15 cellular contexts compared by ENCODE assay signal in the genomic region with DNA sequence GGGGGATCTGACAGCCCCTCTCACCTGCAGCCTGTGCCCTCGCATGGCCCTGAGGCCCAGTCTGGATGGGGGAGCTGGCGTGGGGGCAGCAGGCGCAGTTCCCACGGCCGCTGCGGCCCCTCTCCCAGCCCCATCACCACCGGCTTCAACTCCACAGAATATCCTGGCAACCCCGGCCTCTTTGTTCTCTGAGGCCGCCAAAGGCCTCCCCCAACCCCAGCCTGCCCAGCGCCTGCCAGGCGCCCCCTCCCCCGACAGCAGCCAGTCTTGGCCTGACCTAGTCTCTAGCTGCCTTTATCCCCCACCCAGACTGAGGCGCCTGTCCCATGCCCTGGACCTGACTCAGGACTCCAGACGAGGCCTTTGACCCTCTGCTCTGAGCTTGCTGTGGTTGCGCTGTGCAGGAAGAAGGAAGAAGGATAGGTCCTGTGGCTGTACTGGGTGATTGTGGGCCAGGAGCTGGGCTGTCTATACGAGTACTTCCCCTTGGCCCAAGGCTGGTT. TPM values are rescaled to one million over a fixed set of nuclear protein-coding genes. Genes with fewer than 3 reads are reported as not detected.
DNase-seq lines count a peak whose midpoint lies in the region; ATAC-seq and TF ChIP-seq lines count a peak whose summit lies in the region.
"Had no signal": no experiment of that assay in that cellular context is flagged by ENCODE, and none has a peak within 500 bp of the region (broad histone marks: within the 10 kb centered on the region; RNA-seq: fewer than 3 reads in every experiment).

No MANE protein-coding gene starts in this region.

- H3K79me1 ChIP-seq in neuronal stem cell (ENCODE audit: low read depth, low read length): peaks cover 3% of the 10 kb centered on the region

- H4K20me1 ChIP-seq in GM23338 (replicated peaks; ENCODE audit: insufficient read depth): peaks cover 8% of the 10 kb centered on the region

- H4K8ac ChIP-seq in neuronal stem cell (ENCODE audit: low read depth, low read length): no peak overlapping the region

- no peak overlapping the region for H3K4ac ChIP-seq in neuronal stem cell (ENCODE audit: low read length)

- no peak for TF ChIP-seq CTCF in GM23338 (conservative IDR thresholded peaks at IDR 0.05; ENCODE audit: low read depth in 2 of 2)
- TF ChIP-seq CTCF in right atrium auricular region (IDR thresholded peaks at IDR 0.05): no peak

- peak overlapping the region; percentile 57; the same call in 1 of the 2 replicates for H3K4me2 ChIP-seq in GM23338
- H3K4me2 ChIP-seq in neuronal stem cell (ENCODE audit: insufficient read depth, low read length, poor library complexity, severe bottlenecking): no peak overlapping the region

- no peak overlapping the region for H2BK5ac ChIP-seq in neuronal stem cell (ENCODE audit: low read length)

- no peak overlapping the region for H2AK5ac ChIP-seq in neuronal stem cell (ENCODE audit: low read depth, low read length)

- no peak overlapping the region for H2AFZ ChIP-seq in GM23338
- H2AFZ ChIP-seq in neuronal stem cell (ENCODE audit: low read length): no peak overlapping the region

- no peak overlapping the region for H2BK12ac ChIP-seq in neuronal stem cell (ENCODE audit: low read length)

- ATAC-seq in GM23338 (peak; percentile 8), GM21786 (IDR thresholded peaks at IDR 0.05; ENCODE audit: unreplicated experiment) (no peak)
- ATAC-seq: activated CD8-positive, alpha-beta T cell treated with anti-CD3 and anti-CD28 coated beads for 36 hours; sciatic nerve had no signal

- H2BK15ac ChIP-seq in neuronal stem cell (ENCODE audit: low read length): no peak overlapping the region

- H3K23ac ChIP-seq in neuronal stem cell (ENCODE audit: low read depth, low read length, poor library complexity): no peak overlapping the region

- WGBS in neuronal stem cell (ENCODE audit: extremely low coverage in 2 of 2, insufficient read length in 2 of 2, insufficient replicate concordance in 1 of 2), 2 donors: no CpG with 5 or more reads among the region's 16 CpGs

- H3K79me2 ChIP-seq in GM23338 (replicated peaks; ENCODE audit: insufficient read depth): no peaks in the 10 kb centered on the region

- peaks cover 85% of the 10 kb centered on the region for H3K4me1 Mint-ChIP-seq in GM23338

- no peaks in the 10 kb centered on the region for H3K9me3 Mint-ChIP-seq in GM23338
- H3K9me3 Mint-ChIP-seq: activated CD8-positive, alpha-beta T cell treated with anti-CD3 and anti-CD28 coated beads for 36 hours; activated naive CD4-positive, alpha-beta T cell treated with anti-CD3 and anti-CD28 coated beads, Interleukin-2, amount 50 U/mL, for 24 hours had no signal

- H3K27ac Mint-ChIP-seq in GM23338: peak overlapping the region; percentile 65; the same call in 1 of the 2 replicates
- H3K27ac Mint-ChIP-seq: activated naive CD4-positive, alpha-beta T cell treated with anti-CD3 and anti-CD28 coated beads, Interleukin-2, amount 50 U/mL, for 24 hours had no signal

- peak overlapping the region; percentile 44 for H3K9ac ChIP-seq in neuronal stem cell (ENCODE audit: low read depth, low read length, poor library complexity)

- no peak overlapping the region for H4K91ac ChIP-seq in neuronal stem cell (ENCODE audit: low read depth, low read length, poor library complexity)

- H3K18ac ChIP-seq in neuronal stem cell (ENCODE audit: low read length): peak overlapping the region; percentile 78

- peak; percentile 56 for DNase-seq in GM23338 (ENCODE audit: low spot score)
- DNase-seq in SKM-1 treated with dmso at 0.1 percent for 144 hours (lab: John Stamatoyannopoulos, UW; ENCODE audit: unreplicated experiment): peak; percentile 46
- no peak for DNase-seq in right atrium auricular region (ENCODE audit: low spot score)
- DNase-seq in neuronal stem cell (ENCODE audit: low spot score): no peak
- no peak for DNase-seq in MG63
- DNase-seq in DMS79 (lab: John Stamatoyannopoulos, UW): no peak
- DNase-seq in stimulated activated CD4-positive, alpha-beta T cell treated with anti-CD3 and anti-CD28 coated beads, Interleukin-15, amount 100 ng/mL, for 24 hours: no peak
- DNase-seq: activated CD8-positive, alpha-beta T cell treated with anti-CD3 and anti-CD28 coated beads for 36 hours; BE2C; foreskin melanocyte; NCI-H82 had no signal

- H3K27me3 ChIP-seq in GM23338 (ENCODE audit: insufficient read depth) (peaks cover 13% of the 10 kb centered on the region; the same call in 1 of the 2 replicates), right atrium auricular region (no peaks in the 10 kb centered on the region), neuronal stem cell (ENCODE audit: control insufficient read depth in 3 of 3, insufficient read depth in 3 of 3, low read depth in 1 of 3, low read length in 3 of 3) (no peaks in the 10 kb centered on the region), MG63 (no peaks in the 10 kb centered on the region)
- H3K27me3 ChIP-seq: BE2C had no signal

- peaks cover 34% of the 10 kb centered on the region for H3K27me3 Mint-ChIP-seq in GM23338 (ENCODE audit: insufficient read depth, low read depth, poor library complexity)
- H3K27me3 Mint-ChIP-seq: activated CD8-positive, alpha-beta T cell treated with anti-CD3 and anti-CD28 coated beads for 36 hours; activated naive CD4-positive, alpha-beta T cell treated with anti-CD3 and anti-CD28 coated beads, Interleukin-2, amount 50 U/mL, for 24 hours had no signal

- H3K4me1 ChIP-seq in GM23338 (ENCODE audit: insufficient read depth): peaks cover 68% of the 10 kb centered on the region
- H3K4me1 ChIP-seq in right atrium auricular region: peaks cover 0 to 68% of the 10 kb centered on the region in 2 donors
- peaks cover 44 to 59% of the 10 kb centered on the region in 2 donors for H3K4me1 ChIP-seq in neuronal stem cell (ENCODE audit: control insufficient read depth in 2 of 2, insufficient read depth in 1 of 2, low read depth in 1 of 2, low read length in 2 of 2)

- no peak overlapping the region for H3K4me3 Mint-ChIP-seq in GM23338
- H3K4me3 Mint-ChIP-seq: activated CD8-positive, alpha-beta T cell treated with anti-CD3 and anti-CD28 coated beads for 36 hours; activated naive CD4-positive, alpha-beta T cell treated with anti-CD3 and anti-CD28 coated beads, Interleukin-2, amount 50 U/mL, for 24 hours had no signal

- H3K9me2 ChIP-seq in GM23338 (ENCODE audit: insufficient read depth): no peaks in the 10 kb centered on the region

- H2BK120ac ChIP-seq in neuronal stem cell (ENCODE audit: low read depth, low read length): no peak overlapping the region

- H3K27ac ChIP-seq in GM23338 (ENCODE audit: low read depth) (no peak overlapping the region), right atrium auricular region (peak overlapping the region; percentile 77 to 79), neuronal stem cell (replicated peaks; ENCODE audit: low read length) (no peak overlapping the region)
- H3K27ac ChIP-seq: SK-N-MC had no signal

- H3K4me3 ChIP-seq in GM23338 (no peak overlapping the region), right atrium auricular region (no peak overlapping the region), neuronal stem cell (ENCODE audit: low read length in 2 of 2) (no peak overlapping the region), MG63 (no peak overlapping the region)
- H3K4me3 ChIP-seq: SK-N-MC had no signal

- H3K36me3 ChIP-seq in GM23338 (ENCODE audit: insufficient read depth): no peaks in the 10 kb centered on the region
- H3K36me3 ChIP-seq in right atrium auricular region: peaks cover 19% of the 10 kb centered on the region
- peaks cover 3 to 45% of the 10 kb centered on the region in 2 donors for H3K36me3 ChIP-seq in neuronal stem cell (replicated peaks in 1 of 2; ENCODE audit: control insufficient read depth in 2 of 2, insufficient read depth in 2 of 2, low read length in 2 of 2)
- peaks cover 70% of the 10 kb centered on the region for H3K36me3 ChIP-seq in MG63

- H3K9me3 ChIP-seq in right atrium auricular region: no peaks in the 10 kb centered on the region
- H3K9me3 ChIP-seq in neuronal stem cell (replicated peaks in 1 of 2; ENCODE audit: control insufficient read depth in 2 of 2, insufficient read depth in 1 of 2, low read depth in 1 of 2, low read length in 2 of 2): no peaks in the 10 kb centered on the region
- no peaks in the 10 kb centered on the region for H3K9me3 ChIP-seq in MG63
- H3K9me3 ChIP-seq: BE2C had no signal

- H3F3A ChIP-seq in GM23338 (replicated peaks; ENCODE audit: low read depth): peaks cover 21% of the 10 kb centered on the region; the same call in 1 of the 2 replicates

- H3K14ac ChIP-seq in neuronal stem cell (ENCODE audit: low read length): no peak overlapping the region

- H3K36me3 Mint-ChIP-seq in GM23338 (ENCODE audit: low read depth): peaks cover 35% of the 10 kb centered on the region
- H3K36me3 Mint-ChIP-seq: activated naive CD4-positive, alpha-beta T cell treated with anti-CD3 and anti-CD28 coated beads, Interleukin-2, amount 50 U/mL, for 24 hours had no signal

TF ChIP-seq in GM23338, 12 proteins besides CTCF, POLR2A, EP300 and RAD21 (continues in another document):
- TF ChIP-seq, protein P1, sequence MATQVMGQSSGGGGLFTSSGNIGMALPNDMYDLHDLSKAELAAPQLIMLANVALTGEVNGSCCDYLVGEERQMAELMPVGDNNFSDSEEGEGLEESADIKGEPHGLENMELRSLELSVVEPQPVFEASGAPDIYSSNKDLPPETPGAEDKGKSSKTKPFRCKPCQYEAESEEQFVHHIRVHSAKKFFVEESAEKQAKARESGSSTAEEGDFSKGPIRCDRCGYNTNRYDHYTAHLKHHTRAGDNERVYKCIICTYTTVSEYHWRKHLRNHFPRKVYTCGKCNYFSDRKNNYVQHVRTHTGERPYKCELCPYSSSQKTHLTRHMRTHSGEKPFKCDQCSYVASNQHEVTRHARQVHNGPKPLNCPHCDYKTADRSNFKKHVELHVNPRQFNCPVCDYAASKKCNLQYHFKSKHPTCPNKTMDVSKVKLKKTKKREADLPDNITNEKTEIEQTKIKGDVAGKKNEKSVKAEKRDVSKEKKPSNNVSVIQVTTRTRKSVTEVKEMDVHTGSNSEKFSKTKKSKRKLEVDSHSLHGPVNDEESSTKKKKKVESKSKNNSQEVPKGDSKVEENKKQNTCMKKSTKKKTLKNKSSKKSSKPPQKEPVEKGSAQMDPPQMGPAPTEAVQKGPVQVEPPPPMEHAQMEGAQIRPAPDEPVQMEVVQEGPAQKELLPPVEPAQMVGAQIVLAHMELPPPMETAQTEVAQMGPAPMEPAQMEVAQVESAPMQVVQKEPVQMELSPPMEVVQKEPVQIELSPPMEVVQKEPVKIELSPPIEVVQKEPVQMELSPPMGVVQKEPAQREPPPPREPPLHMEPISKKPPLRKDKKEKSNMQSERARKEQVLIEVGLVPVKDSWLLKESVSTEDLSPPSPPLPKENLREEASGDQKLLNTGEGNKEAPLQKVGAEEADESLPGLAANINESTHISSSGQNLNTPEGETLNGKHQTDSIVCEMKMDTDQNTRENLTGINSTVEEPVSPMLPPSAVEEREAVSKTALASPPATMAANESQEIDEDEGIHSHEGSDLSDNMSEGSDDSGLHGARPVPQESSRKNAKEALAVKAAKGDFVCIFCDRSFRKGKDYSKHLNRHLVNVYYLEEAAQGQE (IDR thresholded peaks at IDR 0.05; ENCODE audit: unreplicated experiment): no peak

RNA-seq across cellular contexts. Expression of a gene that starts 38.8 kb away (rescaled TPM):
- 97.9 and 111 TPM in 2 replicates for total RNA-seq in GM23338 (2014; rRNA removed; shearing (Covaris generic))
- 63.3 and 65.0 TPM in 2 replicates for polyA plus RNA-seq in GM23338 (2016; fragmentation: Nextera tagmentation; extraction: Ambion mirVana)
- 10 to 100 TPM; 57.9 to 59.5 TPM for total RNA-seq in right atrium auricular region
- 30.9 TPM for polyA plus RNA-seq in neuronal stem cell (2013, experiment 1 of 2)
- 32.1 TPM for polyA plus RNA-seq in neuronal stem cell (2013, experiment 2 of 2)
- total RNA-seq in MG63 (2014; rRNA removed; shearing (Covaris generic); ENCODE audit: low replicate concordance): 133 and 193 TPM in 2 replicates

Comparison
In these comparisons a context has a peak if more than half of its experiments do, and no peak if none do; other contexts are left out.
1. DNase-seq: peak in GM23338 (single experiment) and SKM-1 treated with dmso at 0.1 percent for 144 hours (single experiment); none in right atrium auricular region (single experiment), neuronal stem cell (single experiment), MG63 (single experiment), DMS79 (single experiment) and stimulated activated CD4-positive, alpha-beta T cell treated with anti-CD3 and anti-CD28 coated beads, Interleukin-15, amount 100 ng/mL, for 24 hours (single experiment).
2. H3K27ac ChIP-seq: peak in right atrium auricular region (2 of 2); none in GM23338 (single experiment) and neuronal stem cell (single experiment).